1 cellular context compared by ENCODE assay signal in the genomic region with DNA sequence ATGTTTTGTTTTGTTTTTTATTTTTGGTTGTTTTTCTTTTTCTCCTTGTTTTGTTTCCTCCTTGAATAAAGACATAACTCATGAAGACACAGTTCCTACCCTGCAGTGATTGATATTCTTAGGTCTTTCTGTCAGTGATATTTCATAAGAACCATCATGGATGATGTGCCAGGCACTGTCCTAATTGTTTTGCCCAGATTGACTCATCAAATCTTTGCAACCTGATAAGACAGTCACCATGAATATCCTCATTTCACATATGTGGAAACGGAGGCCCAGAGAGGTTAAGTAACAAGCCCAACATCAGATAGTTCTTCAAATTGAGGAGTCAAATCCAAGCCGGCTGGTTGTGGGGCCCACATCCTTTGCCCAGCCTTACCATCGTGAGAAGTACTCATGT.
TF ChIP-seq lines count a peak whose summit lies in the region.

No MANE protein-coding gene starts in this region.

TF ChIP-seq in IMR-90, 13 proteins besides CTCF, POLR2A, EP300 and RAD21 (continued from another document):
- TF ChIP-seq, protein P1, sequence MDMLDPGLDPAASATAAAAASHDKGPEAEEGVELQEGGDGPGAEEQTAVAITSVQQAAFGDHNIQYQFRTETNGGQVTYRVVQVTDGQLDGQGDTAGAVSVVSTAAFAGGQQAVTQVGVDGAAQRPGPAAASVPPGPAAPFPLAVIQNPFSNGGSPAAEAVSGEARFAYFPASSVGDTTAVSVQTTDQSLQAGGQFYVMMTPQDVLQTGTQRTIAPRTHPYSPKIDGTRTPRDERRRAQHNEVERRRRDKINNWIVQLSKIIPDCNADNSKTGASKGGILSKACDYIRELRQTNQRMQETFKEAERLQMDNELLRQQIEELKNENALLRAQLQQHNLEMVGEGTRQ (IDR thresholded peaks at IDR 0.05; ENCODE audit: low read depth, low read length), result no peak
- TF ChIP-seq MAZ (IDR thresholded peaks at IDR 0.05; ENCODE audit: borderline replicate concordance, low read depth, low read length) (no peak), RFX5 (IDR thresholded peaks at IDR 0.05; ENCODE audit: low read depth, low read length) (no peak)
